Comparison of ENCODE assay signal across 1 cellular context in the genomic region with DNA sequence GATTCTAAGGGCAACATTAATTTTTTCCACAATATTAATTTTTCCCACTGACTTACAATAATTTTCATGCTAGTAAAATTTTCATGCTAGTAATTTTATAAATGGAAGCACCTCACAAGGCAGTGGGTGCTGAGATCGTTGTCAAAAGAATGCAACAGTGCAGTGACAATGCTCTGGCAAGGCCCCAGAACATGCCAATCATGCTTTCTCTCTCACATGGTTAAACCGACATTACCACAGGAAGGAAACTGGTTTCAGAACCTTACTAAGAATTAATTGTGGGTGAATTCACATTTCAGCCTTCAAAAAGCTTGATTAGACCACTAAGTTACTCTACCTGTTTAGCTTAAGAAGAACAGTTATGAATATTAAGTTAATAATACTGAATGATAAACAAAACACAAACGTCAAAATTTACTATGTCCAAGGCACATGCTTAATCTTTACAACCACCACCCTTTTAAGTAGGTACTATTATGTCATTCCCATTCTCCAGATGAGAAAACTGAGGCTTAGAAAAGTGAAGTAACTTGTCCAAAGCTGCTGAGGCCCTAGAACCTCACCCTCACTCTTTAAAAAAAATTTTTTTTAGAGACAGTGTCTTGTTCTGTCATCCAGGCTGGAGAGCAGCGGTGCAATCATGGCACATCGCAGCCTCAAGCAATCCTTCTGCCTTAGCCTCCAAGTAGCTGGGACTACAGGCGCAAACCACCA.
TF ChIP-seq lines count a peak whose summit lies in the region.

No MANE protein-coding gene starts in this region.

TF ChIP-seq in GM23338, 12 proteins besides CTCF, POLR2A, EP300 and RAD21 (continued from another document):
- TF ChIP-seq, protein P1, sequence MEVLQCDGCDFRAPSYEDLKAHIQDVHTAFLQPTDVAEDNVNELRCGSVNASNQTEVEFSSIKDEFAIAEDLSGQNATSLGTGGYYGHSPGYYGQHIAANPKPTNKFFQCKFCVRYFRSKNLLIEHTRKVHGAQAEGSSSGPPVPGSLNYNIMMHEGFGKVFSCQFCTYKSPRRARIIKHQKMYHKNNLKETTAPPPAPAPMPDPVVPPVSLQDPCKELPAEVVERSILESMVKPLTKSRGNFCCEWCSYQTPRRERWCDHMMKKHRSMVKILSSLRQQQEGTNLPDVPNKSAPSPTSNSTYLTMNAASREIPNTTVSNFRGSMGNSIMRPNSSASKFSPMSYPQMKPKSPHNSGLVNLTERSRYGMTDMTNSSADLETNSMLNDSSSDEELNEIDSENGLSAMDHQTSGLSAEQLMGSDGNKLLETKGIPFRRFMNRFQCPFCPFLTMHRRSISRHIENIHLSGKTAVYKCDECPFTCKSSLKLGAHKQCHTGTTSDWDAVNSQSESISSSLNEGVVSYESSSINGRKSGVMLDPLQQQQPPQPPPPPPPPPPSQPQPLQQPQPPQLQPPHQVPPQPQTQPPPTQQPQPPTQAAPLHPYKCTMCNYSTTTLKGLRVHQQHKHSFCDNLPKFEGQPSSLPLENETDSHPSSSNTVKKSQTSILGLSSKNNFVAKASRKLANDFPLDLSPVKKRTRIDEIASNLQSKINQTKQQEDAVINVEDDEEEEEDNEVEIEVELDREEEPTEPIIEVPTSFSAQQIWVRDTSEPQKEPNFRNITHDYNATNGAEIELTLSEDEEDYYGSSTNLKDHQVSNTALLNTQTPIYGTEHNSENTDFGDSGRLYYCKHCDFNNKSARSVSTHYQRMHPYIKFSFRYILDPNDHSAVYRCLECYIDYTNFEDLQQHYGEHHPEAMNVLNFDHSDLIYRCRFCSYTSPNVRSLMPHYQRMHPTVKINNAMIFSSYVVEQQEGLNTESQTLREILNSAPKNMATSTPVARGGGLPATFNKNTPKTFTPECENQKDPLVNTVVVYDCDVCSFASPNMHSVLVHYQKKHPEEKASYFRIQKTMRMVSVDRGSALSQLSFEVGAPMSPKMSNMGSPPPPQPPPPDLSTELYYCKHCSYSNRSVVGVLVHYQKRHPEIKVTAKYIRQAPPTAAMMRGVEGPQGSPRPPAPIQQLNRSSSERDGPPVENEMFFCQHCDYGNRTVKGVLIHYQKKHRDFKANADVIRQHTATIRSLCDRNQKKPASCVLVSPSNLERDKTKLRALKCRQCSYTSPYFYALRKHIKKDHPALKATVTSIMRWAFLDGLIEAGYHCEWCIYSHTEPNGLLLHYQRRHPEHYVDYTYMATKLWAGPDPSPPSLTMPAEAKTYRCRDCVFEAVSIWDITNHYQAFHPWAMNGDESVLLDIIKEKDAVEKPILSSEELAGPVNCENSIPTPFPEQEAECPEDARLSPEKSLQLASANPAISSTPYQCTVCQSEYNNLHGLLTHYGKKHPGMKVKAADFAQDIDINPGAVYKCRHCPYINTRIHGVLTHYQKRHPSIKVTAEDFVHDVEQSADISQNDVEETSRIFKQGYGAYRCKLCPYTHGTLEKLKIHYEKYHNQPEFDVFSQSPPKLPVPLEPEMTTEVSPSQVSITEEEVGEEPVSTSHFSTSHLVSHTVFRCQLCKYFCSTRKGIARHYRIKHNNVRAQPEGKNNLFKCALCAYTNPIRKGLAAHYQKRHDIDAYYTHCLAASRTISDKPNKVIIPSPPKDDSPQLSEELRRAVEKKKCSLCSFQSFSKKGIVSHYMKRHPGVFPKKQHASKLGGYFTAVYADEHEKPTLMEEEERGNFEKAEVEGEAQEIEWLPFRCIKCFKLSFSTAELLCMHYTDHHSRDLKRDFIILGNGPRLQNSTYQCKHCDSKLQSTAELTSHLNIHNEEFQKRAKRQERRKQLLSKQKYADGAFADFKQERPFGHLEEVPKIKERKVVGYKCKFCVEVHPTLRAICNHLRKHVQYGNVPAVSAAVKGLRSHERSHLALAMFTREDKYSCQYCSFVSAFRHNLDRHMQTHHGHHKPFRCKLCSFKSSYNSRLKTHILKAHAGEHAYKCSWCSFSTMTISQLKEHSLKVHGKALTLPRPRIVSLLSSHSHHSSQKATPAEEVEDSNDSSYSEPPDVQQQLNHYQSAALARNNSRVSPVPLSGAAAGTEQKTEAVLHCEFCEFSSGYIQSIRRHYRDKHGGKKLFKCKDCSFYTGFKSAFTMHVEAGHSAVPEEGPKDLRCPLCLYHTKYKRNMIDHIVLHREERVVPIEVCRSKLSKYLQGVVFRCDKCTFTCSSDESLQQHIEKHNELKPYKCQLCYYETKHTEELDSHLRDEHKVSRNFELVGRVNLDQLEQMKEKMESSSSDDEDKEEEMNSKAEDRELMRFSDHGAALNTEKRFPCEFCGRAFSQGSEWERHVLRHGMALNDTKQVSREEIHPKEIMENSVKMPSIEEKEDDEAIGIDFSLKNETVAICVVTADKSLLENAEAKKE (CRISPR knock-in tag; IDR thresholded peaks at IDR 0.05), result no peak
- TF ChIP-seq POLR2AphosphoS5 (IDR thresholded peaks at IDR 0.05; ENCODE audit: low read depth), result no peak
- TF ChIP-seq, protein P2, sequence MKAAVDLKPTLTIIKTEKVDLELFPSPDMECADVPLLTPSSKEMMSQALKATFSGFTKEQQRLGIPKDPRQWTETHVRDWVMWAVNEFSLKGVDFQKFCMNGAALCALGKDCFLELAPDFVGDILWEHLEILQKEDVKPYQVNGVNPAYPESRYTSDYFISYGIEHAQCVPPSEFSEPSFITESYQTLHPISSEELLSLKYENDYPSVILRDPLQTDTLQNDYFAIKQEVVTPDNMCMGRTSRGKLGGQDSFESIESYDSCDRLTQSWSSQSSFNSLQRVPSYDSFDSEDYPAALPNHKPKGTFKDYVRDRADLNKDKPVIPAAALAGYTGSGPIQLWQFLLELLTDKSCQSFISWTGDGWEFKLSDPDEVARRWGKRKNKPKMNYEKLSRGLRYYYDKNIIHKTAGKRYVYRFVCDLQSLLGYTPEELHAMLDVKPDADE (IDR thresholded peaks at IDR 0.05), result no peak
- TF ChIP-seq, protein P3, sequence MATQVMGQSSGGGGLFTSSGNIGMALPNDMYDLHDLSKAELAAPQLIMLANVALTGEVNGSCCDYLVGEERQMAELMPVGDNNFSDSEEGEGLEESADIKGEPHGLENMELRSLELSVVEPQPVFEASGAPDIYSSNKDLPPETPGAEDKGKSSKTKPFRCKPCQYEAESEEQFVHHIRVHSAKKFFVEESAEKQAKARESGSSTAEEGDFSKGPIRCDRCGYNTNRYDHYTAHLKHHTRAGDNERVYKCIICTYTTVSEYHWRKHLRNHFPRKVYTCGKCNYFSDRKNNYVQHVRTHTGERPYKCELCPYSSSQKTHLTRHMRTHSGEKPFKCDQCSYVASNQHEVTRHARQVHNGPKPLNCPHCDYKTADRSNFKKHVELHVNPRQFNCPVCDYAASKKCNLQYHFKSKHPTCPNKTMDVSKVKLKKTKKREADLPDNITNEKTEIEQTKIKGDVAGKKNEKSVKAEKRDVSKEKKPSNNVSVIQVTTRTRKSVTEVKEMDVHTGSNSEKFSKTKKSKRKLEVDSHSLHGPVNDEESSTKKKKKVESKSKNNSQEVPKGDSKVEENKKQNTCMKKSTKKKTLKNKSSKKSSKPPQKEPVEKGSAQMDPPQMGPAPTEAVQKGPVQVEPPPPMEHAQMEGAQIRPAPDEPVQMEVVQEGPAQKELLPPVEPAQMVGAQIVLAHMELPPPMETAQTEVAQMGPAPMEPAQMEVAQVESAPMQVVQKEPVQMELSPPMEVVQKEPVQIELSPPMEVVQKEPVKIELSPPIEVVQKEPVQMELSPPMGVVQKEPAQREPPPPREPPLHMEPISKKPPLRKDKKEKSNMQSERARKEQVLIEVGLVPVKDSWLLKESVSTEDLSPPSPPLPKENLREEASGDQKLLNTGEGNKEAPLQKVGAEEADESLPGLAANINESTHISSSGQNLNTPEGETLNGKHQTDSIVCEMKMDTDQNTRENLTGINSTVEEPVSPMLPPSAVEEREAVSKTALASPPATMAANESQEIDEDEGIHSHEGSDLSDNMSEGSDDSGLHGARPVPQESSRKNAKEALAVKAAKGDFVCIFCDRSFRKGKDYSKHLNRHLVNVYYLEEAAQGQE (IDR thresholded peaks at IDR 0.05; ENCODE audit: unreplicated experiment), result no peak
- no peak for TF ChIP-seq JUNB (IDR thresholded peaks at IDR 0.05; ENCODE audit: unreplicated experiment)
- TF ChIP-seq NANOG (IDR thresholded peaks at IDR 0.05; ENCODE audit: borderline replicate concordance), result no peak
- no peak for TF ChIP-seq ZNF114 (CRISPR knock-in tag; IDR thresholded peaks at IDR 0.05)
